19 cellular contexts compared by ENCODE assay signal in the genomic region with DNA sequence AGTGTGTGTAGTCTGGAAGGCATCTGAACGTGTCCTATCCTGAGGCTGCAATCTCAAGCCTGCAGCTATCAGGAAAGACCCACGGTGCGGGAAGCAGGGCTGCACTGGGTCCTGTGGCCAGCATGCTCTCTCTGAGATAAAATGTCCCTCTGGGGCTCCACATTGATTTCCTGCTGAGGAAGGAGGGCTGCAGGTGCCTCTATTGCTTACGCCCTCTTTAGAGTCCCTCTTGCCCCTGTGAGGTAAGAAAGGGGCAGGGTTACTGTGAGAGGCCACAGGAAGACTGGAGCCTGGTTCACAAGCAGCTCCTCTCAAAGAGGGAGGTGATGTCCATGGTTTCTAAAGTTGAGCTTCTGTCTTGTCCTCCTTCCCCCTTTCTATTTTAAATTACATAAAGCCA.
DNase-seq lines count a peak whose midpoint lies in the region; ATAC-seq, FAIRE-seq and TF ChIP-seq lines count a peak whose summit lies in the region.
"Had no signal": no experiment of that assay in that cellular context is flagged by ENCODE, and none has a peak within 500 bp of the region (broad histone marks: within the 10 kb centered on the region; RNA-seq: fewer than 3 reads in every experiment).

No MANE protein-coding gene starts in this region.

- H3K56ac ChIP-seq in H9 (ENCODE audit: insufficient read length, low read depth, low read length) (no peak overlapping the region), mesendoderm (ENCODE audit: low read length) (no peak overlapping the region)

- H3K23me2 ChIP-seq in H9 (ENCODE audit: insufficient read length, low read depth, low read length, poor library complexity, severe bottlenecking) = no peaks in the 10 kb centered on the region

- H4K20me1 ChIP-seq in BLaER1 treated with 17β-estradiol and CSF1 and Interleukin-3, amounts not matched to agents 10 nM and 100 nM = no peaks in the 10 kb centered on the region
- no peaks in the 10 kb centered on the region for H4K20me1 ChIP-seq in H9 (ENCODE audit: control insufficient read depth, insufficient read depth, insufficient read length)

- H4K8ac ChIP-seq in H9 (replicated peaks; ENCODE audit: insufficient read length, low read depth, low read length) (no peak overlapping the region), mesendoderm (ENCODE audit: low read depth, low read length) (no peak overlapping the region)

- no peak overlapping the region for H2BK15ac ChIP-seq in H9 (ENCODE audit: low read depth, low read length)
- H2BK15ac ChIP-seq in mesendoderm (replicated peaks; ENCODE audit: low read depth) = no peak overlapping the region

- no peak overlapping the region; a peak in 2 of 7 replicates for H3K27ac Mint-ChIP-seq in H9
- H3K27ac Mint-ChIP-seq: IgD-negative memory B cell had no signal

- no peak overlapping the region for H3K4me3 ChIP-seq in BLaER1 treated with 17β-estradiol and CSF1 and Interleukin-3, amounts not matched to agents 10 nM and 100 nM
- H3K4me3 ChIP-seq in bronchial epithelial cell (ENCODE audit: low read depth, low read length) (no peak overlapping the region), mesendoderm (ENCODE audit: low read length) (no peak overlapping the region), testis (no peak overlapping the region)
- H3K4me3 ChIP-seq: A549, SJCRH30 had no signal

- H3K27ac ChIP-seq in BLaER1 treated with 17β-estradiol and CSF1 and Interleukin-3, amounts not matched to agents 10 nM and 100 nM = no peak overlapping the region
- H3K27ac ChIP-seq in H9 (ENCODE audit: insufficient read length, low read depth, low read length) (no peak overlapping the region), mesendoderm (ENCODE audit: low read depth, low read length) (no peak overlapping the region), testis (no peak overlapping the region)
- H3K27ac ChIP-seq: A549, HL-60, SJCRH30 had no signal

- TF ChIP-seq CTCF in H9 (conservative IDR thresholded peaks at IDR 0.05) (no peak), bronchial epithelial cell (IDR thresholded peaks at IDR 0.05; ENCODE audit: insufficient read depth, low read length, severe bottlenecking) (no peak), testis (IDR thresholded peaks at IDR 0.05) (no peak)

- no peak for ATAC-seq in HG02571 (IDR thresholded peaks at IDR 0.05; ENCODE audit: unreplicated experiment)
- ATAC-seq: A549 had no signal

- no peaks in the 10 kb centered on the region; a peak in 1 of 22 replicates for H3K36me3 ChIP-seq in BLaER1 treated with 17β-estradiol and CSF1 and Interleukin-3, amounts not matched to agents 10 nM and 100 nM
- H3K36me3 ChIP-seq in bronchial epithelial cell (ENCODE audit: control insufficient read depth, insufficient read depth, low read length) = no peaks in the 10 kb centered on the region
- no peaks in the 10 kb centered on the region for H3K36me3 ChIP-seq in mesendoderm (ENCODE audit: control insufficient read depth, insufficient read depth, low read length)
- no peaks in the 10 kb centered on the region for H3K36me3 ChIP-seq in testis (ENCODE audit: low read depth, missing control alignments)
- H3K36me3 ChIP-seq: SJCRH30 had no signal

- H4K5ac ChIP-seq in H9 (ENCODE audit: insufficient read length, low read depth, low read length) (no peak overlapping the region), mesendoderm (ENCODE audit: low read length) (no peak overlapping the region)

- no peaks in the 10 kb centered on the region for H3K9me3 Mint-ChIP-seq in H9
- H3K9me3 Mint-ChIP-seq: IgD-negative memory B cell had no signal

- H3K9me3 ChIP-seq in BLaER1 treated with 17β-estradiol and CSF1 and Interleukin-3, amounts not matched to agents 10 nM and 100 nM (replicated peaks in 1 of 11) = peaks cover 0 to 18% (median 10%) of the 10 kb centered on the region in 11 experiments; a peak in 7 of 22 replicates
- H3K9me3 ChIP-seq in H9 (ENCODE audit: control insufficient read depth, low read depth, low read length) (no peaks in the 10 kb centered on the region), testis (no peaks in the 10 kb centered on the region)
- H3K9me3 ChIP-seq: A549, SJCRH30 had no signal

- H3K9ac ChIP-seq in BLaER1 treated with 17β-estradiol and CSF1 and Interleukin-3, amounts not matched to agents 10 nM and 100 nM = no peak overlapping the region
- H3K9ac ChIP-seq in H9 (ENCODE audit: extremely low read depth, insufficient read length, low read length) (no peak overlapping the region), mesendoderm (ENCODE audit: low read length) (no peak overlapping the region)

- FAIRE-seq in bronchial epithelial cell (lab: Jason Lieb, UNC) = no peak
- FAIRE-seq: A549, H54 had no signal

- no peak overlapping the region for H3K4ac ChIP-seq in H9 (ENCODE audit: low read depth, low read length)
- no peak overlapping the region for H3K4ac ChIP-seq in mesendoderm (ENCODE audit: low read depth, low read length)

- no peak overlapping the region for H2BK120ac ChIP-seq in H9 (ENCODE audit: low read depth, low read length, poor library complexity, severe bottlenecking)
- H2BK120ac ChIP-seq in mesendoderm (ENCODE audit: low read depth, low read length) = no peak overlapping the region

- no peaks in the 10 kb centered on the region for H3K27me3 ChIP-seq in BLaER1 treated with 17β-estradiol and CSF1 and Interleukin-3, amounts not matched to agents 10 nM and 100 nM
- H3K27me3 ChIP-seq in H9 (ENCODE audit: insufficient read depth, low read length) = no peaks in the 10 kb centered on the region
- H3K27me3 ChIP-seq in bronchial epithelial cell (ENCODE audit: control insufficient read depth, insufficient read depth, low read length) = no peaks in the 10 kb centered on the region
- H3K27me3 ChIP-seq in mesendoderm (ENCODE audit: insufficient read depth, low read length, poor library complexity) = no peaks in the 10 kb centered on the region
- H3K27me3 ChIP-seq in testis = no peaks in the 10 kb centered on the region
- H3K27me3 ChIP-seq: SJCRH30 had no signal

- no peak overlapping the region for H2AFZ ChIP-seq in H9 (ENCODE audit: low read length)

- no CpG with 5 or more reads among the region's 4 CpGs for WGBS in H9 (ENCODE audit: extremely low coverage, insufficient read length, low lambda C conversion rate)
- WGBS in mesendoderm (ENCODE audit: extremely low coverage, insufficient coverage, low lambda C conversion rate) = no CpG with 5 or more reads among the region's 4 CpGs
- 25 to 49% methylated on average over 3 to 4 of the region's 4 CpGs for WGBS in testis, 2 donors

- H3K4me2 ChIP-seq in BLaER1 treated with 17β-estradiol and CSF1 and Interleukin-3, amounts not matched to agents 10 nM and 100 nM = peak overlapping the region in 8 of 11 experiments; percentile 27 to 73 (median 66); a peak in 16 of 22 replicates
- no peak overlapping the region for H3K4me2 ChIP-seq in H9 (ENCODE audit: insufficient read depth, insufficient read length, low read length)
- no peak overlapping the region for H3K4me2 ChIP-seq in mesendoderm (ENCODE audit: low read length)
- H3K4me2 ChIP-seq: A549 had no signal

- no peaks in the 10 kb centered on the region for H3K27me3 Mint-ChIP-seq in H9 (ENCODE audit: low read depth)

- peak; percentile 33 for DNase-seq in H9
- DNase-seq in bronchial epithelial cell (ENCODE audit: low read depth) = peak; percentile 25
- DNase-seq in mesendoderm = peak; percentile 22
- DNase-seq in activated effector memory CD4-positive, alpha-beta T cell treated with Interleukin-2 at 50 U/mL for 16 hours = no peak
- DNase-seq in testis = no peak
- DNase-seq: DMS79, Kasumi-1, NCI-H1105, NCI-H2081 treated with DMSO at 0.1 percent for 48 hours, NCI-H226, NCI-H524, SJCRH30, SW 1271 had no signal

- H2BK12ac ChIP-seq in H9 (ENCODE audit: insufficient read length, low read depth, low read length) = no peak overlapping the region

- H2AK5ac ChIP-seq in H9 (ENCODE audit: insufficient read length, low read length) = no peak overlapping the region
- no peak overlapping the region for H2AK5ac ChIP-seq in mesendoderm (ENCODE audit: low read length)

- H2BK5ac ChIP-seq in H9 (ENCODE audit: insufficient read length, low read length) (no peak overlapping the region), mesendoderm (ENCODE audit: low read length) (no peak overlapping the region)

- peaks cover 26 to 27% of the 10 kb centered on the region in 2 experiments for H3K4me1 Mint-ChIP-seq in H9
- H3K4me1 Mint-ChIP-seq: IgD-negative memory B cell had no signal

- H3K14ac ChIP-seq in H9 (ENCODE audit: insufficient read depth, low read length) = no peak overlapping the region

- H3K36me3 Mint-ChIP-seq in H9 (ENCODE audit: insufficient read depth in 1 of 3, low read depth in 3 of 3) = no peaks in the 10 kb centered on the region; a peak in 1 of 7 replicates
- H3K36me3 Mint-ChIP-seq: IgD-negative memory B cell had no signal

- H3K23ac ChIP-seq in H9 (ENCODE audit: insufficient read length, low read depth, low read length) = no peak overlapping the region
- H3K23ac ChIP-seq in mesendoderm (ENCODE audit: low read length) = no peak overlapping the region

- no peak overlapping the region for H3T11ph ChIP-seq in H9 (ENCODE audit: low read length)

- no peak overlapping the region for H2BK20ac ChIP-seq in H9 (ENCODE audit: low read depth, low read length, poor library complexity, severe bottlenecking)

- H3K79me1 ChIP-seq in H9 (ENCODE audit: insufficient read depth, low read depth, low read length, poor library complexity, severe bottlenecking) (no peaks in the 10 kb centered on the region), mesendoderm (ENCODE audit: low read length) (no peaks in the 10 kb centered on the region)

- H3K18ac ChIP-seq in H9 (ENCODE audit: insufficient read length, low read depth, low read length) (no peak overlapping the region), mesendoderm (ENCODE audit: low read length) (no peak overlapping the region)

- H4K91ac ChIP-seq in H9 (ENCODE audit: insufficient read length, low read depth, low read length) = no peak overlapping the region

- TF ChIP-seq POLR2A in testis (IDR thresholded peaks at IDR 0.05) = no peak

- peaks cover 6 to 30% (median 18%) of the 10 kb centered on the region in 10 experiments; a peak in 19 of 20 replicates for H3K4me1 ChIP-seq in BLaER1 treated with 17β-estradiol and CSF1 and Interleukin-3, amounts not matched to agents 10 nM and 100 nM
- H3K4me1 ChIP-seq in H9 (ENCODE audit: insufficient read depth, low read length) (no peaks in the 10 kb centered on the region; the same call in 1 of the 2 replicates), mesendoderm (ENCODE audit: control insufficient read depth, low read depth, low read length) (no peaks in the 10 kb centered on the region), testis (no peaks in the 10 kb centered on the region)
- H3K4me1 ChIP-seq: SJCRH30 had no signal

- intact Hi-C loops in testis (cut with DNase I; ENCODE audit: low total_unique reads) = no loop called here

- H3K4me3 Mint-ChIP-seq in H9 = no peak overlapping the region
- H3K4me3 Mint-ChIP-seq: IgD-negative memory B cell had no signal

- H3K79me2 ChIP-seq in H9 (ENCODE audit: insufficient read depth, low read length) (no peaks in the 10 kb centered on the region), mesendoderm (ENCODE audit: control insufficient read depth, insufficient read depth, low read length) (no peaks in the 10 kb centered on the region)

Comparison
In these comparisons a context has a peak if more than half of its experiments do, and no peak if none do; other contexts are left out.
1. H3K4me2 ChIP-seq: peak in BLaER1 treated with 17β-estradiol and CSF1 and Interleukin-3, amounts not matched to agents 10 nM and 100 nM (8 of 11); none in H9 (single experiment) and mesendoderm (single experiment).
2. DNase-seq: peak in H9 (single experiment), bronchial epithelial cell (single experiment) and mesendoderm (single experiment); none in activated effector memory CD4-positive, alpha-beta T cell treated with Interleukin-2 at 50 U/mL for 16 hours (single experiment) and testis (single experiment).